In the genomic region with DNA sequence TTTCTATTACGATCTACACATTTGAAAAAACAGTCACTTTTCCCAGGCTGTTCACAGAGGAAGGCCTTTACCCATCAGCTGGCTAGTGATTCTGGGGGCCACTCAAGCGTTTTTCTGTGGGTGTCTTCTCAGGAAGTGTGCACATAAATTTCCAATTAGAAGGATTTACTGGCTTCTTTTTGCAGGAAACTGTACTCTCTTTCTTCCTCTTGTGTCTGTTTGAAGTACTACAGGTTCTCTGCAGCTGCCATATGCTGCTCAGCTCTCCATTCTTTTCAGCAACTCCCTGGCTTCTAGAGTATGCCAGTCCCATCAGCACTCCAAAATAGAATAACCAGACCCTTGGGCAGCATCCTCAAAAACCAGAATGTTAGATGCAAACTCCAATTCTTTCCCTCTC, we compare ENCODE assay signal across 14 cellular contexts.
A peak's percentile ranks its signal among the peaks of the same experiment; 100 is the strongest.
DNase-seq lines count a peak whose midpoint lies in the region; TF ChIP-seq lines count a peak whose summit lies in the region.
"Had no signal": no experiment of that assay in that cellular context is flagged by ENCODE, and none has a peak within 500 bp of the region (broad histone marks: within the 10 kb centered on the region; RNA-seq: fewer than 3 reads in every experiment).

No MANE protein-coding gene starts in this region.

- H3K4me3 ChIP-seq in brain microvascular endothelial cell (ENCODE audit: low read depth, low read length) (no peak overlapping the region), dorsolateral prefrontal cortex (no peak overlapping the region)
- H3K4me3 ChIP-seq: gastrocnemius medialis, lower lobe of right lung, Peyer's patch, sigmoid colon had no signal

- no peaks in the 10 kb centered on the region for H3K27me3 Mint-ChIP-seq in nephron (ENCODE audit: low read depth)

- intact Hi-C loops in dorsolateral prefrontal cortex (cut with DNase I), result loop anchor here in 1 of 2 donors (5.0 kb wide), 1 partner anchor 207 kb away; no protein-coding TSS in a partner anchor

- no peaks in the 10 kb centered on the region for H3K36me3 Mint-ChIP-seq in nephron (ENCODE audit: low read depth)

- peak overlapping the region in 1 of 3 experiments; percentile 11 for H3K4me3 Mint-ChIP-seq in nephron

- TF ChIP-seq CTCF in brain microvascular endothelial cell (IDR thresholded peaks at IDR 0.05; ENCODE audit: low read depth, low read length, missing control alignments) (peak; percentile 58), nephron (IDR thresholded peaks at IDR 0.05; ENCODE audit: unreplicated experiment in 3 of 3) (peak; percentile 25 to 51 (median 48)), dorsolateral prefrontal cortex (IDR thresholded peaks at IDR 0.05 in 54 of 56, conservative IDR thresholded peaks at IDR 0.05 in 2 of 56; ENCODE audit: low read depth in 1 of 56, partially characterized antibody in 56 of 56) (peak in 1 of 56 donors; percentile 5)

- H3K27ac ChIP-seq in brain microvascular endothelial cell (no peak overlapping the region), dorsolateral prefrontal cortex (no peak overlapping the region)
- H3K27ac ChIP-seq: gastrocnemius medialis, lower lobe of right lung, Peyer's patch, sigmoid colon had no signal

- peaks cover 48% of the 10 kb centered on the region for H3K4me1 Mint-ChIP-seq in nephron

- no peaks in the 10 kb centered on the region for H3K36me3 ChIP-seq in brain microvascular endothelial cell (replicated peaks)
- H3K36me3 ChIP-seq: gastrocnemius medialis, lower lobe of right lung, Peyer's patch, sigmoid colon had no signal

- H3K9me3 Mint-ChIP-seq in nephron, result peaks cover 18% of the 10 kb centered on the region

- H3K27me3 ChIP-seq in brain microvascular endothelial cell (replicated peaks) (no peaks in the 10 kb centered on the region), dorsolateral prefrontal cortex (no peaks in the 10 kb centered on the region)
- H3K27me3 ChIP-seq: gastrocnemius medialis, Peyer's patch, sigmoid colon had no signal

- H3K27ac Mint-ChIP-seq in nephron, result peak overlapping the region; percentile 79 to 96 (median 93)

- in situ Hi-C loops in brain microvascular endothelial cell (cut with HindIII; ENCODE audit: low pct_ligation_motif_present, low sequenced_read_pairs), result no loop called here

- DNase-seq in ELR (ENCODE audit: low read depth) (peak; percentile 25), Kasumi-1 (lab: John Stamatoyannopoulos, UW) (peak; percentile 7 to 36), brain microvascular endothelial cell (no peak), NCI-H1417 treated with DMSO at 0.1 percent for 48 hours (lab: John Stamatoyannopoulos, UW) (no peak), dorsolateral prefrontal cortex (no peak), NCI-H345 (lab: John Stamatoyannopoulos, UW) (no peak)
- DNase-seq: activated CD4-positive, CD25-positive, alpha-beta regulatory T cell; gastrocnemius medialis; GDM1; lower lobe of right lung; Peyer's patch; sigmoid colon; trophoblast cell had no signal

Comparison
In these comparisons a context has a peak if more than half of its experiments do, and no peak if none do; other contexts are left out.
1. DNase-seq: peak in ELR (single experiment) and Kasumi-1 (2 of 2); none in brain microvascular endothelial cell (single experiment), NCI-H1417 treated with DMSO at 0.1 percent for 48 hours (single experiment), dorsolateral prefrontal cortex (0 of 10) and NCI-H345 (single experiment).